In genomic region chr13:62119739-62120700, GRCh38 we compare ENCODE assay signal across 8 cellular contexts.
DNase-seq lines count a peak whose midpoint lies in the region; ATAC-seq and TF ChIP-seq lines count a peak whose summit lies in the region.

No MANE protein-coding gene starts in this region.

- ATAC-seq in activated CD8-positive, alpha-beta T cell treated with anti-CD3 and anti-CD28 coated beads for 36 hours = no peak
- ATAC-seq in activated CD8-positive, alpha-beta T cell treated with anti-CD3 and anti-CD28 coated beads, Interleukin-2, amount 10 ng/mL, durations not matched to agents 7 days and 5 days = no peak
- ATAC-seq in thoracic aorta (ENCODE audit: insufficient number of reproducible peaks, low FRiP score, low read depth) = no peak
- ATAC-seq in HG02884 (IDR thresholded peaks at IDR 0.05; ENCODE audit: unreplicated experiment) = no peak

- H3K4me3 ChIP-seq in dorsolateral prefrontal cortex (no peak overlapping the region), thoracic aorta (no peak overlapping the region)

- no peaks in the 10 kb centered on the region for H3K9me3 ChIP-seq in thoracic aorta

- no peaks in the 10 kb centered on the region for H3K4me1 Mint-ChIP-seq in activated CD8-positive, alpha-beta T cell treated with anti-CD3 and anti-CD28 coated beads for 36 hours (ENCODE audit: low read depth)
- H3K4me1 Mint-ChIP-seq in activated CD8-positive, alpha-beta T cell treated with anti-CD3 and anti-CD28 coated beads, Interleukin-2, amount 10 ng/mL, durations not matched to agents 7 days and 5 days (ENCODE audit: low read depth) = no peaks in the 10 kb centered on the region

- H3K27me3 Mint-ChIP-seq in activated CD8-positive, alpha-beta T cell treated with anti-CD3 and anti-CD28 coated beads for 36 hours = no peaks in the 10 kb centered on the region
- H3K27me3 Mint-ChIP-seq in activated CD8-positive, alpha-beta T cell treated with anti-CD3 and anti-CD28 coated beads, Interleukin-2, amount 10 ng/mL, durations not matched to agents 7 days and 5 days (ENCODE audit: low read depth) = no peaks in the 10 kb centered on the region

- H3K27me3 ChIP-seq in dorsolateral prefrontal cortex (peaks cover 0 to 2% (median 0%) of the 10 kb centered on the region in 45 donors), thoracic aorta (replicated peaks; ENCODE audit: insufficient read depth) (no peaks in the 10 kb centered on the region)

- CTCF ChIA-PET in activated CD8-positive, alpha-beta T cell treated with anti-CD3 and anti-CD28 coated beads for 36 hours (lab: Charles Lee) = interaction anchor here (0.6 to 1.4 kb wide), 2 partner anchors 10 to 336 kb away, joined by 3 to 4 read pairs; no protein-coding TSS in a partner anchor
- CTCF ChIA-PET in activated CD8-positive, alpha-beta T cell treated with anti-CD3 and anti-CD28 coated beads, Interleukin-2, amount 10 ng/mL, durations not matched to agents 7 days and 5 days (lab: Charles Lee) = no interaction called here

- no peak for DNase-seq in activated CD8-positive, alpha-beta T cell treated with anti-CD3 and anti-CD28 coated beads for 36 hours
- no peak for DNase-seq in activated CD8-positive, alpha-beta T cell treated with anti-CD3 and anti-CD28 coated beads, Interleukin-2, amount 10 ng/mL, durations not matched to agents 7 days and 5 days
- peak; percentile 28 for DNase-seq in NCI-H2227 (lab: John Stamatoyannopoulos, UW; ENCODE audit: unreplicated experiment)
- DNase-seq in dorsolateral prefrontal cortex = no peak
- DNase-seq in thoracic aorta (ENCODE audit: low spot score) = no peak
- DNase-seq in activated CD4-positive, alpha-beta T cell treated with anti-CD3 and anti-CD28 coated beads for 1 hour = no peak
- no peak for DNase-seq in activated gamma-delta T cell (lab: John Stamatoyannopoulos, UW)

- intact Hi-C loops in activated CD8-positive, alpha-beta T cell treated with anti-CD3 and anti-CD28 coated beads for 36 hours (cut with micrococcal nuclease) = no loop called here
- intact Hi-C loops in dorsolateral prefrontal cortex (cut with DNase I) = no loop called here

- peak; percentile 59 for TF ChIP-seq CTCF in activated CD8-positive, alpha-beta T cell treated with anti-CD3 and anti-CD28 coated beads for 36 hours (IDR thresholded peaks at IDR 0.05)
- TF ChIP-seq CTCF in dorsolateral prefrontal cortex (IDR thresholded peaks at IDR 0.05 in 54 of 56, conservative IDR thresholded peaks at IDR 0.05 in 2 of 56; ENCODE audit: low read depth in 1 of 56, partially characterized antibody in 56 of 56) (peak; percentile 28 to 79 (median 61)), thoracic aorta (IDR thresholded peaks at IDR 0.05) (peak; percentile 6)

- H3K36me3 Mint-ChIP-seq in activated CD8-positive, alpha-beta T cell treated with anti-CD3 and anti-CD28 coated beads for 36 hours (ENCODE audit: low read depth) = no peaks in the 10 kb centered on the region
- no peaks in the 10 kb centered on the region for H3K36me3 Mint-ChIP-seq in activated CD8-positive, alpha-beta T cell treated with anti-CD3 and anti-CD28 coated beads, Interleukin-2, amount 10 ng/mL, durations not matched to agents 7 days and 5 days (ENCODE audit: low read depth)

- H3K9me3 Mint-ChIP-seq in activated CD8-positive, alpha-beta T cell treated with anti-CD3 and anti-CD28 coated beads for 36 hours = no peaks in the 10 kb centered on the region
- no peaks in the 10 kb centered on the region for H3K9me3 Mint-ChIP-seq in activated CD8-positive, alpha-beta T cell treated with anti-CD3 and anti-CD28 coated beads, Interleukin-2, amount 10 ng/mL, durations not matched to agents 7 days and 5 days (ENCODE audit: insufficient read depth)

- POLR2A ChIA-PET in activated CD8-positive, alpha-beta T cell treated with anti-CD3 and anti-CD28 coated beads for 36 hours (lab: Charles Lee) = no interaction called here
- POLR2A ChIA-PET in activated CD8-positive, alpha-beta T cell treated with anti-CD3 and anti-CD28 coated beads, Interleukin-2, amount 10 ng/mL, durations not matched to agents 7 days and 5 days (lab: Charles Lee) = no interaction called here

- H3K36me3 ChIP-seq in thoracic aorta = no peaks in the 10 kb centered on the region

- H3K27ac Mint-ChIP-seq in activated CD8-positive, alpha-beta T cell treated with anti-CD3 and anti-CD28 coated beads for 36 hours = no peak overlapping the region
- no peak overlapping the region for H3K27ac Mint-ChIP-seq in activated CD8-positive, alpha-beta T cell treated with anti-CD3 and anti-CD28 coated beads, Interleukin-2, amount 10 ng/mL, durations not matched to agents 7 days and 5 days

- H3K27ac ChIP-seq in dorsolateral prefrontal cortex (no peak overlapping the region), thoracic aorta (no peak overlapping the region)

- no peak overlapping the region for H3K4me3 Mint-ChIP-seq in activated CD8-positive, alpha-beta T cell treated with anti-CD3 and anti-CD28 coated beads for 36 hours
- no peak overlapping the region for H3K4me3 Mint-ChIP-seq in activated CD8-positive, alpha-beta T cell treated with anti-CD3 and anti-CD28 coated beads, Interleukin-2, amount 10 ng/mL, durations not matched to agents 7 days and 5 days

- H3K4me1 ChIP-seq in thoracic aorta (ENCODE audit: control insufficient read depth in 1 of 2, low read depth in 2 of 2) = no peaks in the 10 kb centered on the region

Comparison
In these comparisons a context has a peak if more than half of its experiments do, and no peak if none do; other contexts are left out.
1. CTCF ChIP-seq: peak in every context shown above with its lines; median percentile 61 in dorsolateral prefrontal cortex; 59 in activated CD8-positive, alpha-beta T cell treated with anti-CD3 and anti-CD28 coated beads for 36 hours; 6 in thoracic aorta.